Comparison of ENCODE assay signal across 8 cellular contexts in genomic region chr3:129576514-129577345, GRCh38. TPM values are rescaled to one million over a fixed set of nuclear protein-coding genes. Genes with fewer than 3 reads are reported as not detected.
DNase-seq lines count a peak whose midpoint lies in the region; TF ChIP-seq lines count a peak whose summit lies in the region.

No MANE protein-coding gene starts in this region.

- peaks cover 6% of the 10 kb centered on the region for H3K4me1 Mint-ChIP-seq in activated CD4-positive, alpha-beta T cell treated with anti-CD3 and anti-CD28 coated beads, Interleukin-2, amount 10 ng/mL, durations not matched to agents 24 days and 14 days

- H3K27ac ChIP-seq in esophagus (ENCODE audit: low read depth in 2 of 2, low read length in 1 of 2) (peak overlapping the region; percentile 48 to 66), brain microvascular endothelial cell (no peak overlapping the region)

- 65 to 72% methylated on average over 18 of the region's 18 CpGs for WGBS in esophagus, 2 donors

- no peak for TF ChIP-seq CTCF in brain microvascular endothelial cell (IDR thresholded peaks at IDR 0.05; ENCODE audit: low read depth, low read length, missing control alignments)

- peaks cover 2 to 17% of the 10 kb centered on the region in 2 donors for H3K4me1 ChIP-seq in esophagus (ENCODE audit: control insufficient read depth in 2 of 2, insufficient read depth in 2 of 2, low read length in 1 of 2)

- peak; percentile 76 for DNase-seq in NCI-H748 (lab: John Stamatoyannopoulos, UW; ENCODE audit: unreplicated experiment)
- DNase-seq in NCI-H748 treated with DMSO at 0.1 percent for 48 hours (lab: John Stamatoyannopoulos, UW) = no peak
- peak; percentile 70 for DNase-seq in MV-4-11 (lab: John Stamatoyannopoulos, UW)
- peak; percentile 75 for DNase-seq in activated CD4-positive, alpha-beta T cell treated with anti-CD3 and anti-CD28 coated beads, Interleukin-2, amount 10 ng/mL, durations not matched to agents 24 days and 14 days
- peak; percentile 15 for DNase-seq in stimulated activated CD8-positive, alpha-beta memory T cell treated with anti-CD3 and anti-CD28 coated beads, Interleukin-12 subunit alpha, Interleukin-12 subunit beta, amount 100 ng/mL, for 24 hours (ENCODE audit: extremely low read depth)
- DNase-seq in foreskin melanocyte = no peak
- DNase-seq in brain microvascular endothelial cell = no peak

- H3K9me3 Mint-ChIP-seq in activated CD4-positive, alpha-beta T cell treated with anti-CD3 and anti-CD28 coated beads, Interleukin-2, amount 10 ng/mL, durations not matched to agents 24 days and 14 days = no peaks in the 10 kb centered on the region

- peak overlapping the region; percentile 58 for H3K27ac Mint-ChIP-seq in activated CD4-positive, alpha-beta T cell treated with anti-CD3 and anti-CD28 coated beads, Interleukin-2, amount 10 ng/mL, durations not matched to agents 24 days and 14 days

- H3K4me3 ChIP-seq in esophagus (ENCODE audit: low read depth in 1 of 2, low read length in 2 of 2) = no peak overlapping the region
- H3K4me3 ChIP-seq in brain microvascular endothelial cell (ENCODE audit: low read depth, low read length) = no peak overlapping the region

- no peaks in the 10 kb centered on the region for H3K27me3 Mint-ChIP-seq in activated CD4-positive, alpha-beta T cell treated with anti-CD3 and anti-CD28 coated beads, Interleukin-2, amount 10 ng/mL, durations not matched to agents 24 days and 14 days

- H3K9me3 ChIP-seq in esophagus (ENCODE audit: control insufficient read depth in 2 of 2, insufficient read depth in 1 of 2, low read depth in 1 of 2, low read length in 1 of 2) = no peaks in the 10 kb centered on the region

- intact Hi-C loops in activated CD4-positive, alpha-beta T cell treated with anti-CD3 and anti-CD28 coated beads, Interleukin-2, amount 10 ng/mL, durations not matched to agents 24 days and 14 days (cut with micrococcal nuclease) = no loop called here

- in situ Hi-C loops in brain microvascular endothelial cell (cut with HindIII; ENCODE audit: low pct_ligation_motif_present, low sequenced_read_pairs) = no loop called here

- H3K27me3 ChIP-seq in esophagus (ENCODE audit: control insufficient read depth in 1 of 2, insufficient read depth in 2 of 2, low read length in 2 of 2) = no peaks in the 10 kb centered on the region
- no peaks in the 10 kb centered on the region for H3K27me3 ChIP-seq in brain microvascular endothelial cell (replicated peaks)

- H3K36me3 ChIP-seq in esophagus (ENCODE audit: control insufficient read depth in 2 of 2, insufficient read depth in 2 of 2, low read length in 1 of 2) (peaks cover 0 to 5% of the 10 kb centered on the region in 2 donors), brain microvascular endothelial cell (replicated peaks) (peaks cover 53% of the 10 kb centered on the region)

- no peaks in the 10 kb centered on the region for H3K36me3 Mint-ChIP-seq in activated CD4-positive, alpha-beta T cell treated with anti-CD3 and anti-CD28 coated beads, Interleukin-2, amount 10 ng/mL, durations not matched to agents 24 days and 14 days (ENCODE audit: low read depth)

- no peak overlapping the region for H3K4me3 Mint-ChIP-seq in activated CD4-positive, alpha-beta T cell treated with anti-CD3 and anti-CD28 coated beads, Interleukin-2, amount 10 ng/mL, durations not matched to agents 24 days and 14 days

RNA-seq across cellular contexts. Expression of gene PLXND1, which starts 29.7 kb away (rescaled TPM):
- 1.6 and 1.7 TPM in 2 replicates for total RNA-seq in activated CD4-positive, alpha-beta T cell treated with anti-CD3 and anti-CD28 coated beads, Interleukin-2, amount 10 ng/mL, durations not matched to agents 24 days and 14 days
- 10 to 100 TPM; 15.8 to 18.7 TPM for polyA plus RNA-seq in esophagus

RNA-seq across cellular contexts. Expression of gene H1-8, which starts 33.8 kb away (rescaled TPM):
- not detected in 2 replicates for total RNA-seq in activated CD4-positive, alpha-beta T cell treated with anti-CD3 and anti-CD28 coated beads, Interleukin-2, amount 10 ng/mL, durations not matched to agents 24 days and 14 days
- polyA plus RNA-seq in esophagus = not detected

RNA-seq across cellular contexts. Expression of gene RHO, which starts 48.3 kb away (rescaled TPM):
- total RNA-seq in activated CD4-positive, alpha-beta T cell treated with anti-CD3 and anti-CD28 coated beads, Interleukin-2, amount 10 ng/mL, durations not matched to agents 24 days and 14 days = not detected in 2 replicates
- polyA plus RNA-seq in esophagus = not detected

Comparison
In these comparisons a context has a peak if more than half of its experiments do, and no peak if none do; other contexts are left out.
1. DNase-seq: peak in NCI-H748 (single experiment), MV-4-11 (single experiment), activated CD4-positive, alpha-beta T cell treated with anti-CD3 and anti-CD28 coated beads, Interleukin-2, amount 10 ng/mL, durations not matched to agents 24 days and 14 days (single experiment) and stimulated activated CD8-positive, alpha-beta memory T cell treated with anti-CD3 and anti-CD28 coated beads, Interleukin-12 subunit alpha, Interleukin-12 subunit beta, amount 100 ng/mL, for 24 hours (single experiment); none in NCI-H748 treated with DMSO at 0.1 percent for 48 hours (single experiment), foreskin melanocyte (single experiment) and brain microvascular endothelial cell (single experiment).